In the genomic region with DNA sequence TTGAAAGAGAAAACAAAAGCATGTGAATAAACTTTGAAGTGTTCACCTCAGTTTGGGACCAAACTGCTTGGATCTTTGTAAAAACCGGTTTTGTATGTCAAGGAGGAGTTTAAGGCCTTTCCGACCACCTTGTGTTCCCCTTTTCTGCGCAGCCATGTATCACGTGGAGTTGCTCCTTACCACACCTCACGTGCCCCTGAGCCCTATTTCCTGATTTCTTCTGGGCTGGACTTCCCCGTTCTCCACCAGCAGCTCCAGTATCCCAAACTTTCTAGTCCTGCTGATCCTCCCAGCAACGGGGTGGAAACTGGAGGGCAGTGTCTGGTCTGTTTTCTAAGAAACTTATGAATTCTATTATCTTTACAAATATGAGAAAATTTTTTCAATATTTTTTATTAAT, we compare ENCODE assay signal across 17 cellular contexts. TPM values are rescaled to one million over a fixed set of nuclear protein-coding genes. Genes with fewer than 3 reads are reported as not detected.
DNase-seq lines count a peak whose midpoint lies in the region; ATAC-seq and FAIRE-seq lines count a peak whose summit lies in the region.
"Had no signal": no experiment of that assay in that cellular context is flagged by ENCODE, and none has a peak within 500 bp of the region (broad histone marks: within the 10 kb centered on the region; RNA-seq: fewer than 3 reads in every experiment).

No MANE protein-coding gene starts in this region.

- no peak overlapping the region for H3K4me3 ChIP-seq in neuronal stem cell (ENCODE audit: low read length in 2 of 2)
- H3K4me3 ChIP-seq: ascending aorta, esophagus muscularis mucosa, heart left ventricle had no signal

- H2AK5ac ChIP-seq in neuronal stem cell (ENCODE audit: low read depth, low read length), result no peak overlapping the region

- no peaks in the 10 kb centered on the region for H3K79me1 ChIP-seq in neuronal stem cell (ENCODE audit: low read depth, low read length)

- H3K9ac ChIP-seq in neuronal stem cell (ENCODE audit: low read depth, low read length, poor library complexity), result peak overlapping the region; percentile 3
- H3K9ac ChIP-seq: SK-N-SH had no signal

- H2BK12ac ChIP-seq in neuronal stem cell (ENCODE audit: low read length), result no peak overlapping the region

- H2BK15ac ChIP-seq in neuronal stem cell (ENCODE audit: low read length), result no peak overlapping the region

- H3K4me1 ChIP-seq in neuronal stem cell (ENCODE audit: control insufficient read depth in 2 of 2, insufficient read depth in 1 of 2, low read depth in 1 of 2, low read length in 2 of 2), result peaks cover 5 to 15% of the 10 kb centered on the region in 2 donors

- H3K14ac ChIP-seq in neuronal stem cell (ENCODE audit: low read length), result no peak overlapping the region

- WGBS in neuronal stem cell (ENCODE audit: extremely low coverage in 2 of 2, insufficient read length in 2 of 2, insufficient replicate concordance in 1 of 2), 2 donors, result no CpG with 5 or more reads among the region's 7 CpGs

- H3K9me3 Mint-ChIP-seq in activated T-helper 1 cell treated with anti-CD3 and anti-CD28 coated beads, Interleukin-12 subunit alpha, Interleukin-12 subunit beta, Interleukin-2, Interleukin-4 antibody, amounts not matched to agents 30 ng/mL and 10 ng/mL and 1 ng/mL, durations not matched to agents 14 hours and 24 hours and 36 hours, result no peaks in the 10 kb centered on the region
- H3K9me3 Mint-ChIP-seq: CD4-positive, CD25-positive, alpha-beta regulatory T cell had no signal

- no peak overlapping the region for H3K27ac ChIP-seq in neuronal stem cell (replicated peaks; ENCODE audit: low read length)

- H3K36me3 Mint-ChIP-seq in activated T-helper 1 cell treated with anti-CD3 and anti-CD28 coated beads, Interleukin-12 subunit alpha, Interleukin-12 subunit beta, Interleukin-2, Interleukin-4 antibody, amounts not matched to agents 30 ng/mL and 10 ng/mL and 1 ng/mL, durations not matched to agents 14 hours and 24 hours and 36 hours (ENCODE audit: low read depth), result peaks cover 39% of the 10 kb centered on the region

- H3K4me1 Mint-ChIP-seq in activated T-helper 1 cell treated with anti-CD3 and anti-CD28 coated beads, Interleukin-12 subunit alpha, Interleukin-12 subunit beta, Interleukin-2, Interleukin-4 antibody, amounts not matched to agents 30 ng/mL and 10 ng/mL and 1 ng/mL, durations not matched to agents 14 hours and 24 hours and 36 hours (ENCODE audit: low read depth), result peaks cover 51% of the 10 kb centered on the region

- ATAC-seq in HG02938 (IDR thresholded peaks at IDR 0.05; ENCODE audit: unreplicated experiment), result no peak
- ATAC-seq: heart left ventricle had no signal

- H3K9me3 ChIP-seq in neuronal stem cell (replicated peaks in 1 of 2; ENCODE audit: control insufficient read depth in 2 of 2, insufficient read depth in 1 of 2, low read depth in 1 of 2, low read length in 2 of 2), result no peaks in the 10 kb centered on the region
- H3K9me3 ChIP-seq: ascending aorta, esophagus muscularis mucosa, heart left ventricle, SK-N-SH had no signal

- no peak overlapping the region for H2BK5ac ChIP-seq in neuronal stem cell (ENCODE audit: low read length)

- H4K91ac ChIP-seq in neuronal stem cell (ENCODE audit: low read depth, low read length, poor library complexity), result no peak overlapping the region

- H3K4ac ChIP-seq in neuronal stem cell (ENCODE audit: low read length), result no peak overlapping the region

- peak overlapping the region; percentile 37 for H3K27ac Mint-ChIP-seq in activated T-helper 1 cell treated with anti-CD3 and anti-CD28 coated beads, Interleukin-12 subunit alpha, Interleukin-12 subunit beta, Interleukin-2, Interleukin-4 antibody, amounts not matched to agents 30 ng/mL and 10 ng/mL and 1 ng/mL, durations not matched to agents 14 hours and 24 hours and 36 hours

- no peak overlapping the region for H2BK120ac ChIP-seq in neuronal stem cell (ENCODE audit: low read depth, low read length)

- H3K27me3 Mint-ChIP-seq in activated T-helper 1 cell treated with anti-CD3 and anti-CD28 coated beads, Interleukin-12 subunit alpha, Interleukin-12 subunit beta, Interleukin-2, Interleukin-4 antibody, amounts not matched to agents 30 ng/mL and 10 ng/mL and 1 ng/mL, durations not matched to agents 14 hours and 24 hours and 36 hours (ENCODE audit: insufficient read depth), result no peaks in the 10 kb centered on the region
- H3K27me3 Mint-ChIP-seq: CD4-positive, CD25-positive, alpha-beta regulatory T cell had no signal

- H3K23ac ChIP-seq in neuronal stem cell (ENCODE audit: low read depth, low read length, poor library complexity), result no peak overlapping the region

- H3K18ac ChIP-seq in neuronal stem cell (ENCODE audit: low read length), result no peak overlapping the region

- no peak overlapping the region for H2AFZ ChIP-seq in neuronal stem cell (ENCODE audit: low read length)

- DNase-seq in Kasumi-1 (lab: John Stamatoyannopoulos, UW) (peak; percentile 53 to 68), neuronal stem cell (ENCODE audit: low spot score) (no peak), mesenteric fat pad (ENCODE audit: low spot score) (no peak), SIG-M5 treated with dmso at 0.1 percent for 504 hours (lab: John Stamatoyannopoulos, UW; ENCODE audit: unreplicated experiment) (no peak)
- no peak for DNase-seq in activated T-helper 1 cell treated with anti-CD3 and anti-CD28 coated beads, Interleukin-12 subunit alpha, Interleukin-12 subunit beta, Interleukin-2, Interleukin-4 antibody, amounts not matched to agents 30 ng/mL and 10 ng/mL and 1 ng/mL, durations not matched to agents 14 hours and 24 hours and 36 hours (ENCODE audit: low spot score)
- DNase-seq: activated T-cell treated with anti-CD3 and anti-CD28 coated beads, Interleukin-2, amount 50 U/mL, for 1 hour; CD4-positive, CD25-positive, alpha-beta regulatory T cell; cortex of kidney; heart left ventricle; MM.1S; NCI-H2107; NCI-H82; SK-N-SH had no signal

- intact Hi-C loops in activated T-helper 1 cell treated with anti-CD3 and anti-CD28 coated beads, Interleukin-12 subunit alpha, Interleukin-12 subunit beta, Interleukin-2, Interleukin-4 antibody, amounts not matched to agents 30 ng/mL and 10 ng/mL and 1 ng/mL, durations not matched to agents 14 hours and 24 hours and 36 hours (cut with micrococcal nuclease), result no loop called here

- no peak overlapping the region for H3K4me3 Mint-ChIP-seq in activated T-helper 1 cell treated with anti-CD3 and anti-CD28 coated beads, Interleukin-12 subunit alpha, Interleukin-12 subunit beta, Interleukin-2, Interleukin-4 antibody, amounts not matched to agents 30 ng/mL and 10 ng/mL and 1 ng/mL, durations not matched to agents 14 hours and 24 hours and 36 hours

- peaks cover 33 to 94% of the 10 kb centered on the region in 2 donors for H3K36me3 ChIP-seq in neuronal stem cell (replicated peaks in 1 of 2; ENCODE audit: control insufficient read depth in 2 of 2, insufficient read depth in 2 of 2, low read length in 2 of 2)

- H3K27me3 ChIP-seq in neuronal stem cell (ENCODE audit: control insufficient read depth in 3 of 3, insufficient read depth in 3 of 3, low read depth in 1 of 3, low read length in 3 of 3), result no peaks in the 10 kb centered on the region
- H3K27me3 ChIP-seq: ascending aorta, esophagus muscularis mucosa, heart left ventricle had no signal

- FAIRE-seq in G401.6 (lab: Jason Lieb, UNC), result peak; percentile 61

- no peak overlapping the region for H4K8ac ChIP-seq in neuronal stem cell (ENCODE audit: low read depth, low read length)

- no peak overlapping the region for H3K4me2 ChIP-seq in neuronal stem cell (ENCODE audit: insufficient read depth, low read length, poor library complexity, severe bottlenecking)
- H3K4me2 ChIP-seq: SK-N-SH had no signal

RNA-seq across cellular contexts. Expression of a gene that starts 1.6 kb away (rescaled TPM):
- total RNA-seq in activated T-helper 1 cell treated with anti-CD3 and anti-CD28 coated beads, Interleukin-12 subunit alpha, Interleukin-12 subunit beta, Interleukin-2, Interleukin-4 antibody, amounts not matched to agents 30 ng/mL and 10 ng/mL and 1 ng/mL, durations not matched to agents 14 hours and 24 hours and 36 hours, result 7.5 and 8.3 TPM in 2 replicates
- 3.3 TPM for polyA plus RNA-seq in neuronal stem cell (2013, experiment 1 of 2)
- polyA plus RNA-seq in neuronal stem cell (2013, experiment 2 of 2), result 3.3 TPM
- 2.6 TPM for total RNA-seq in mesenteric fat pad

RNA-seq across cellular contexts. Expression of a gene that starts 18.9 kb away (rescaled TPM):
- total RNA-seq in activated T-helper 1 cell treated with anti-CD3 and anti-CD28 coated beads, Interleukin-12 subunit alpha, Interleukin-12 subunit beta, Interleukin-2, Interleukin-4 antibody, amounts not matched to agents 30 ng/mL and 10 ng/mL and 1 ng/mL, durations not matched to agents 14 hours and 24 hours and 36 hours, result 10.6 and 10.9 TPM in 2 replicates
- polyA plus RNA-seq in neuronal stem cell (2013, experiment 1 of 2), result 26.4 TPM
- 25.2 TPM for polyA plus RNA-seq in neuronal stem cell (2013, experiment 2 of 2)
- total RNA-seq in mesenteric fat pad, result 34.5 TPM

Comparison
In these comparisons a context has a peak if more than half of its experiments do, and no peak if none do; other contexts are left out.
1. DNase-seq: peak in Kasumi-1 (2 of 2); none in activated T-helper 1 cell treated with anti-CD3 and anti-CD28 coated beads, Interleukin-12 subunit alpha, Interleukin-12 subunit beta, Interleukin-2, Interleukin-4 antibody, amounts not matched to agents 30 ng/mL and 10 ng/mL and 1 ng/mL, durations not matched to agents 14 hours and 24 hours and 36 hours (single experiment), neuronal stem cell (single experiment), mesenteric fat pad (single experiment) and SIG-M5 treated with dmso at 0.1 percent for 504 hours (single experiment).